10 cellular contexts compared by ENCODE assay signal in the genomic region with DNA sequence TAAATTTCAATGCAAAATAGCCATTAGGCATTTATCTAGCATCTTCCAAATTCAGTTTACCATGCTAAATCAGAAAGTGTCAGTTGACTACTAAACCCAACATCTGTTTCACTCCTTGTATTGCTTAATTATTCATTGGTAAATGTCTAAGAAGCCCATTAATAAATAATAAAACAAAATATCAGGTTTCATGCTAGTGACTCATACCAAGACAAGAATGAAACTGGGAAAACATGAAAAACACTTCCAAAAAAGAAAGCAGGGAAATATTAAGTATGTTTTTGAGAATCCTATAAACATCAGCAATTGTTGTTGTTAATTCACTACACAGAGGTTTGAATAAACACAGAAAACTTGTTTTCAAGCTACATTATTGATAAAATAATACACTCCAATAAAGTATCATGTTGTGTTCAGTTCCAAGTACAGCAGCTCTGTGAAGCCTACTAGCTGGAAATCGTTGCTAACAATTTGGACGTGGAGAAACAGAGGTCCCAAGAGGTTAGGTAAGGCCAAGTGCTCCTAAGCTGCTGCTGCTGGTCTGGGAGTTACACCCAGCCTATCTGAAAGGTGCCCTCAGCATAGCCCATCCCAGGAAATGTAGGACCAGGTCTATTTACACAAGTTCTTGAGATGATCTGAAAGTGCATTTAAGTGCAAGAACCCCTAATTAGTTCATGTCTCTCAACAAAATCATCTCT.
DNase-seq lines count a peak whose midpoint lies in the region; ATAC-seq and TF ChIP-seq lines count a peak whose summit lies in the region.
"Had no signal": no experiment of that assay in that cellular context is flagged by ENCODE, and none has a peak within 500 bp of the region (broad histone marks: within the 10 kb centered on the region; RNA-seq: fewer than 3 reads in every experiment).

No MANE protein-coding gene starts in this region.

- no peak overlapping the region for H3K4me3 ChIP-seq in HEK293 (ENCODE audit: low read depth, low read length)
- H3K4me3 ChIP-seq in SK-N-SH (ENCODE audit: low read depth in 2 of 2, low read length in 1 of 2) = no peak overlapping the region
- peak overlapping the region in 1 of 12 donors; percentile 7 for H3K4me3 ChIP-seq in heart left ventricle
- H3K4me3 ChIP-seq in subcutaneous abdominal adipose tissue (ENCODE audit: low read depth in 1 of 5, low read length in 5 of 5) = peak overlapping the region in 1 of 5 donors; percentile 19
- no peak overlapping the region for H3K4me3 ChIP-seq in OCI-LY7 (ENCODE audit: low read depth, low read length, poor library complexity, severe bottlenecking)
- H3K4me3 ChIP-seq: SJSA1 had no signal

- intact Hi-C loops in heart left ventricle (cut with DNase I) (loop anchor here in 1 of 10 donors (10.0 kb wide), 1 partner anchor 108 kb away; no protein-coding TSS in a partner anchor), OCI-LY7 (cut with micrococcal nuclease; ENCODE audit: unreplicated experiment) (no loop called here)

- no peak for TF ChIP-seq CTCF in HEK293 (tag by site-specific recombination; IDR thresholded peaks at IDR 0.05)
- no peak for TF ChIP-seq CTCF in SK-N-SH (IDR thresholded peaks at IDR 0.05)
- no peak for TF ChIP-seq CTCF in heart left ventricle (IDR thresholded peaks at IDR 0.05)
- no peak for TF ChIP-seq CTCF in OCI-LY7 (conservative IDR thresholded peaks at IDR 0.05; ENCODE audit: low read length)

- H4K20me1 ChIP-seq in SK-N-SH (ENCODE audit: insufficient read depth) (peaks cover 19% of the 10 kb centered on the region), OCI-LY7 (ENCODE audit: insufficient read depth, low read length) (no peaks in the 10 kb centered on the region)

- H3K9me3 ChIP-seq in HEK293 (ENCODE audit: control insufficient read depth, insufficient read depth, low read depth, low read length) (no peaks in the 10 kb centered on the region), SK-N-SH (no peaks in the 10 kb centered on the region), heart left ventricle (no peaks in the 10 kb centered on the region), subcutaneous abdominal adipose tissue (ENCODE audit: control insufficient read depth in 5 of 5, low read length in 5 of 5) (no peaks in the 10 kb centered on the region), OCI-LY7 (ENCODE audit: low read length) (no peaks in the 10 kb centered on the region)
- H3K9me3 ChIP-seq: SJSA1 had no signal

- POLR2A ChIA-PET in HEK293 (lab: Yijun Ruan, JAX) (no interaction called here), SK-N-SH (lab: Yijun Ruan, JAX) (no interaction called here), OCI-LY7 (lab: Charles Lee) (interaction anchor here (1.0 kb wide), 1 partner anchor 12 kb away, joined by 3 read pairs; no protein-coding TSS in a partner anchor)

- CTCF ChIA-PET in HEK293 (lab: Yijun Ruan, JAX) (no interaction called here), SK-N-SH (lab: Yijun Ruan, JAX) (interaction anchor here (1.1 kb wide), 3 partner anchors 8 to 83 kb away, joined by 3 read pairs; no protein-coding TSS in a partner anchor), OCI-LY7 (lab: Charles Lee; ENCODE audit: unreplicated experiment) (no interaction called here)

- WGBS in SK-N-SH (ENCODE audit: low lambda C conversion rate) = 68% methylated on average over 2 of the region's 2 CpGs
- WGBS in heart left ventricle, 4 donors = 22 to 58% (median 51%) methylated on average over 2 of the region's 2 CpGs

- 0 out of 4 replicates have a peak, but pooled peaks of 1 of the 2 experiments have one; percentile 16 for TF ChIP-seq EP300 in SK-N-SH (IDR thresholded peaks at IDR 0.05; ENCODE audit: borderline replicate concordance in 1 of 2, low read depth in 1 of 2, low read length in 1 of 2)

- TF ChIP-seq RAD21 in SK-N-SH (IDR thresholded peaks at IDR 0.05; ENCODE audit: low read length) = no peak

- peaks cover 10% of the 10 kb centered on the region for H3F3A ChIP-seq in SK-N-SH (replicated peaks; ENCODE audit: insufficient read depth)

- no peak overlapping the region for H2AFZ ChIP-seq in SK-N-SH (ENCODE audit: low read depth)
- no peak overlapping the region for H2AFZ ChIP-seq in OCI-LY7 (ENCODE audit: low read length)

- H3K36me3 ChIP-seq in HEK293 (ENCODE audit: control insufficient read depth in 2 of 2, insufficient read depth in 1 of 2, low read length in 2 of 2) = no peaks in the 10 kb centered on the region
- no peaks in the 10 kb centered on the region for H3K36me3 ChIP-seq in SK-N-SH (replicated peaks in 1 of 2; ENCODE audit: control insufficient read depth in 1 of 2, insufficient read depth in 2 of 2, low read length in 1 of 2)
- no peaks in the 10 kb centered on the region for H3K36me3 ChIP-seq in heart left ventricle
- no peaks in the 10 kb centered on the region for H3K36me3 ChIP-seq in subcutaneous abdominal adipose tissue (ENCODE audit: control insufficient read depth in 5 of 5, insufficient read depth in 5 of 5, low read length in 5 of 5)
- no peaks in the 10 kb centered on the region for H3K36me3 ChIP-seq in OCI-LY7 (ENCODE audit: insufficient read depth, low read length)
- H3K36me3 ChIP-seq: SJSA1 had no signal

- H3K9me2 ChIP-seq in SK-N-SH = no peaks in the 10 kb centered on the region
- no peaks in the 10 kb centered on the region for H3K9me2 ChIP-seq in OCI-LY7 (ENCODE audit: insufficient read depth, low read length)

- H3K27me3 ChIP-seq in SK-N-SH (ENCODE audit: insufficient read depth) (no peaks in the 10 kb centered on the region), heart left ventricle (no peaks in the 10 kb centered on the region), subcutaneous abdominal adipose tissue (ENCODE audit: control insufficient read depth in 5 of 5, insufficient read depth in 4 of 5, low read length in 5 of 5) (no peaks in the 10 kb centered on the region)
- H3K27me3 ChIP-seq: SJSA1 had no signal

- DNase-seq in SK-N-SH (no peak), heart left ventricle (no peak), caudate nucleus (lab: John Stamatoyannopoulos, UW) (no peak), SKM-1 (lab: John Stamatoyannopoulos, UW; ENCODE audit: unreplicated experiment) (no peak), OCI-LY7 (ENCODE audit: low spot score) (no peak)
- DNase-seq: effector memory CD8-positive, alpha-beta T cell had no signal

- ATAC-seq in heart left ventricle (peak; percentile 16 to 65 (median 52)), GM19455 (IDR thresholded peaks at IDR 0.05; ENCODE audit: unreplicated experiment) (no peak)
- ATAC-seq: effector memory CD8-positive, alpha-beta T cell had no signal

- H3K4me1 ChIP-seq in HEK293 (ENCODE audit: control insufficient read depth, insufficient read depth, low read length) (peaks cover 18% of the 10 kb centered on the region), SK-N-SH (ENCODE audit: control insufficient read depth in 1 of 2, insufficient read depth in 2 of 2, low read depth in 1 of 2, low read length in 1 of 2) (peaks cover 27 to 38% of the 10 kb centered on the region in 2 experiments), heart left ventricle (peaks cover 0 to 84% (median 41%) of the 10 kb centered on the region in 12 donors), subcutaneous abdominal adipose tissue (ENCODE audit: control insufficient read depth in 5 of 5, insufficient read depth in 5 of 5, low read length in 5 of 5) (peaks cover 7 to 62% (median 47%) of the 10 kb centered on the region in 5 donors), OCI-LY7 (ENCODE audit: insufficient read depth, low read length, poor library complexity, severe bottlenecking) (no peaks in the 10 kb centered on the region)

- BruUV-seq in OCI-LY7 (replicated peaks; lab: Mats Ljungman, UMichigan) = no TSS peak

- H3K79me2 ChIP-seq in SK-N-SH (ENCODE audit: insufficient read depth) (peaks cover 98% of the 10 kb centered on the region), OCI-LY7 (ENCODE audit: insufficient read depth, low read depth, low read length) (no peaks in the 10 kb centered on the region)

- no peak overlapping the region for H3K27ac ChIP-seq in HEK293 (ENCODE audit: extremely low read depth, low read depth, low read length)
- peak overlapping the region; percentile 51 to 75; a peak in 3 of 4 replicates for H3K27ac ChIP-seq in SK-N-SH (ENCODE audit: low read depth in 2 of 2, low read length in 1 of 2)
- H3K27ac ChIP-seq in heart left ventricle = peak overlapping the region in 9 of 12 donors; percentile 1 to 64 (median 23)
- H3K27ac ChIP-seq in subcutaneous abdominal adipose tissue (ENCODE audit: low read depth, low read length) = peak overlapping the region; percentile 83
- no peak overlapping the region for H3K27ac ChIP-seq in caudate nucleus (ENCODE audit: low read depth, low read length)
- H3K27ac ChIP-seq in OCI-LY7 (ENCODE audit: low read depth, low read length, poor library complexity, severe bottlenecking) = no peak overlapping the region
- H3K27ac ChIP-seq: SJSA1 had no signal

- no peak overlapping the region for H3K9ac ChIP-seq in SK-N-SH
- peak overlapping the region in 1 of 5 donors; percentile 66 for H3K9ac ChIP-seq in subcutaneous abdominal adipose tissue (ENCODE audit: low read length in 5 of 5)

- peak overlapping the region; percentile 54 for H3K4me2 ChIP-seq in SK-N-SH
- H3K4me2 ChIP-seq in OCI-LY7 (ENCODE audit: low read length) = no peak overlapping the region

- no peak for TF ChIP-seq POLR2A in heart left ventricle (IDR thresholded peaks at IDR 0.05)

TF ChIP-seq in SK-N-SH, 30 proteins besides CTCF, POLR2A, EP300 and RAD21:
- TF ChIP-seq TCF12 (IDR thresholded peaks at IDR 0.05) (peak; percentile 35; the same call in 1 of the 2 replicates), FOXJ3 (CRISPR knock-in tag; IDR thresholded peaks at IDR 0.05) (no peak), TAF1 (IDR thresholded peaks at IDR 0.05; ENCODE audit: borderline replicate concordance, low read depth, low read length) (no peak), JUND (IDR thresholded peaks at IDR 0.05) (peak; percentile 50), FOSL2 (IDR thresholded peaks at IDR 0.05; ENCODE audit: borderline replicate concordance, low read depth) (peak; percentile 80)
TF ChIP-seq in SK-N-SH: peak in this region for 3.

Comparison
In these comparisons a context has a peak if more than half of its experiments do, and no peak if none do; other contexts are left out.
1. H3K27ac ChIP-seq: peak in SK-N-SH (2 of 2), heart left ventricle (9 of 12) and subcutaneous abdominal adipose tissue (single experiment); none in HEK293 (single experiment), caudate nucleus (single experiment) and OCI-LY7 (single experiment).